Comparison of ENCODE assay signal across 11 cellular contexts in genomic region chr1:40034869-40035268, GRCh38. TPM values are rescaled to one million over a fixed set of nuclear protein-coding genes. Genes with fewer than 3 reads are reported as not detected.
DNase-seq lines count a peak whose midpoint lies in the region; ATAC-seq, FAIRE-seq and TF ChIP-seq lines count a peak whose summit lies in the region.
"Had no signal": no experiment of that assay in that cellular context is flagged by ENCODE, and none has a peak within 500 bp of the region (broad histone marks: within the 10 kb centered on the region; RNA-seq: fewer than 3 reads in every experiment).

No MANE protein-coding gene starts in this region.

- H3K4me1 ChIP-seq in BLaER1 treated with 17β-estradiol and CSF1 and Interleukin-3, amounts not matched to agents 10 nM and 100 nM: peaks cover 56 to 74% (median 62%) of the 10 kb centered on the region in 10 experiments
- H3K4me1 ChIP-seq in CD8-positive, alpha-beta T cell (ENCODE audit: insufficient read depth, low read length): peaks cover 68% of the 10 kb centered on the region
- peaks cover 45% of the 10 kb centered on the region for H3K4me1 ChIP-seq in lower lobe of right lung

- peak overlapping the region; percentile 12 to 69 (median 53); a peak in 18 of 22 replicates for H3K9ac ChIP-seq in BLaER1 treated with 17β-estradiol and CSF1 and Interleukin-3, amounts not matched to agents 10 nM and 100 nM

- peak overlapping the region; percentile 90 for H3K27ac Mint-ChIP-seq in CD8-positive, alpha-beta T cell
- H3K27ac Mint-ChIP-seq in T-cell: peak overlapping the region; percentile 94 to 97

- H3K9me3 ChIP-seq in BLaER1 treated with 17β-estradiol and CSF1 and Interleukin-3, amounts not matched to agents 10 nM and 100 nM (replicated peaks in 1 of 11): no peaks in the 10 kb centered on the region
- H3K9me3 ChIP-seq in CD8-positive, alpha-beta T cell (ENCODE audit: low read length): no peaks in the 10 kb centered on the region
- no peaks in the 10 kb centered on the region for H3K9me3 ChIP-seq in lower lobe of right lung

- peak in 1 of 7 experiments; percentile 56 for DNase-seq in CD8-positive, alpha-beta T cell
- DNase-seq in T-cell (peak in 2 of 34 experiments; percentile 23 to 24), lower lobe of right lung (no peak), frontal cortex (ENCODE audit: low spot score in 2 of 2) (no peak), cerebellar cortex (ENCODE audit: low spot score) (no peak)
- DNase-seq: Calu3, NCI-H2081 had no signal

- peak overlapping the region in 1 of 10 experiments; percentile 0; a peak in 1 of 20 replicates for H3K4me3 ChIP-seq in BLaER1 treated with 17β-estradiol and CSF1 and Interleukin-3, amounts not matched to agents 10 nM and 100 nM
- H3K4me3 ChIP-seq in CD8-positive, alpha-beta T cell (ENCODE audit: low read depth, low read length): peak overlapping the region; percentile 14
- H3K4me3 ChIP-seq in lower lobe of right lung: no peak overlapping the region

- no peaks in the 10 kb centered on the region for H3K27me3 ChIP-seq in BLaER1 treated with 17β-estradiol and CSF1 and Interleukin-3, amounts not matched to agents 10 nM and 100 nM
- no peaks in the 10 kb centered on the region for H3K27me3 ChIP-seq in CD8-positive, alpha-beta T cell (ENCODE audit: insufficient read depth, low read length)
- no peaks in the 10 kb centered on the region for H3K27me3 ChIP-seq in lower lobe of right lung (ENCODE audit: low read depth)

- no peaks in the 10 kb centered on the region for H3K9me3 Mint-ChIP-seq in CD8-positive, alpha-beta T cell
- no peaks in the 10 kb centered on the region for H3K9me3 Mint-ChIP-seq in T-cell

- no peaks in the 10 kb centered on the region for H4K20me1 ChIP-seq in BLaER1 treated with 17β-estradiol and CSF1 and Interleukin-3, amounts not matched to agents 10 nM and 100 nM

- H3K36me3 ChIP-seq in BLaER1 treated with 17β-estradiol and CSF1 and Interleukin-3, amounts not matched to agents 10 nM and 100 nM: no peaks in the 10 kb centered on the region
- H3K36me3 ChIP-seq in CD8-positive, alpha-beta T cell (ENCODE audit: insufficient read depth, low read length): no peaks in the 10 kb centered on the region
- H3K36me3 ChIP-seq in lower lobe of right lung: no peaks in the 10 kb centered on the region

- TF ChIP-seq CTCF in CD8-positive, alpha-beta T cell (IDR thresholded peaks at IDR 0.05): no peak
- no peak for TF ChIP-seq CTCF in lower lobe of right lung (IDR thresholded peaks at IDR 0.05)

- H3K4me2 ChIP-seq in BLaER1 treated with 17β-estradiol and CSF1 and Interleukin-3, amounts not matched to agents 10 nM and 100 nM: peak overlapping the region; percentile 58 to 91 (median 78)

- peak overlapping the region; percentile 25 to 98 (median 53); a peak in 20 of 22 replicates for H3K27ac ChIP-seq in BLaER1 treated with 17β-estradiol and CSF1 and Interleukin-3, amounts not matched to agents 10 nM and 100 nM
- peak overlapping the region; percentile 33 for H3K27ac ChIP-seq in CD8-positive, alpha-beta T cell (ENCODE audit: low read depth, low read length)
- H3K27ac ChIP-seq in lower lobe of right lung: peak overlapping the region; percentile 12

- H3K4me3 Mint-ChIP-seq in CD8-positive, alpha-beta T cell: peak overlapping the region; percentile 44
- peak overlapping the region; percentile 13 to 68 (median 21) for H3K4me3 Mint-ChIP-seq in T-cell

- POLR2A ChIA-PET in CD8-positive, alpha-beta T cell (lab: Charles Lee): interaction anchor here (0.7 to 1.9 kb wide), 5 partner anchors 8 to 29 kb away, joined by 3 to 5 read pairs (median 3); no protein-coding TSS in a partner anchor
- POLR2A ChIA-PET in T-cell (lab: Charles Lee): interaction anchor here (0.5 to 0.6 kb wide), 2 partner anchors 116 to 738 kb away, joined by 3 read pairs; no protein-coding TSS in a partner anchor

- no peak for FAIRE-seq in frontal cortex (lab: Jason Lieb, UNC)
- FAIRE-seq: H54 had no signal

- peaks cover 2% of the 10 kb centered on the region for H3K36me3 Mint-ChIP-seq in CD8-positive, alpha-beta T cell
- H3K36me3 Mint-ChIP-seq in T-cell: no peaks in the 10 kb centered on the region

- H3K4me1 Mint-ChIP-seq in CD8-positive, alpha-beta T cell (ENCODE audit: low read depth): peaks cover 64% of the 10 kb centered on the region
- H3K4me1 Mint-ChIP-seq in T-cell: peaks cover 59 to 70% (median 64%) of the 10 kb centered on the region in 3 donors

- no peaks in the 10 kb centered on the region for H3K27me3 Mint-ChIP-seq in CD8-positive, alpha-beta T cell (ENCODE audit: low read depth)
- H3K27me3 Mint-ChIP-seq in T-cell: no peaks in the 10 kb centered on the region

- CTCF ChIA-PET in CD8-positive, alpha-beta T cell (lab: Charles Lee): interaction anchor here (0.6 to 8.3 kb wide), 6 partner anchors 12 to 193 kb away, joined by 3 to 117 read pairs (median 3); no protein-coding TSS in a partner anchor
- CTCF ChIA-PET in T-cell (lab: Charles Lee): interaction anchor here in 1 of 2 donors (0.5 to 4.2 kb wide), 5 partner anchors 9 to 115 kb away, joined by 3 to 52 read pairs (median 4); no protein-coding TSS in a partner anchor

- no peak for ATAC-seq in CD8-positive, alpha-beta T cell
- peak; percentile 30 to 42 (median 36) for ATAC-seq in T-cell (replicated peaks in 1 of 4)
- no peak for ATAC-seq in lower lobe of right lung
- no peak for ATAC-seq in GM18868 (IDR thresholded peaks at IDR 0.05; ENCODE audit: unreplicated experiment)
- ATAC-seq: left lobe of liver had no signal

- intact Hi-C loops in CD8-positive, alpha-beta T cell (cut with DNase I, micrococcal nuclease): loop anchor here (5.0 kb wide), 2 partner anchors 218 to 458 kb away; partner anchors contain the start of gene PABPC4 (in 1 of the 2)
- intact Hi-C loops in lower lobe of right lung (cut with DNase I): no loop called here

RNA-seq across cellular contexts. Expression of gene CAP1, which starts 5.7 kb away (rescaled TPM):
- 100 to 1,000 TPM; 123 to 126 TPM for total RNA-seq in CD8-positive, alpha-beta T cell
- total RNA-seq in T-cell: 100 to 1,000 TPM; 293 to 345 (median 298) TPM
- 365 TPM for total RNA-seq in lower lobe of right lung
- total RNA-seq in frontal cortex: 133 TPM

Comparison
In these comparisons a context has a peak if more than half of its experiments do, and no peak if none do; other contexts are left out.
1. ATAC-seq: peak in T-cell (4 of 4); none in CD8-positive, alpha-beta T cell (single experiment), lower lobe of right lung (0 of 2) and GM18868 (single experiment).
2. Peak in every context shown above with its lines, with median percentiles within 50 percentile points of each other: H3K27ac ChIP-seq.